Comparison of ENCODE assay signal across 8 cellular contexts in the genomic region with DNA sequence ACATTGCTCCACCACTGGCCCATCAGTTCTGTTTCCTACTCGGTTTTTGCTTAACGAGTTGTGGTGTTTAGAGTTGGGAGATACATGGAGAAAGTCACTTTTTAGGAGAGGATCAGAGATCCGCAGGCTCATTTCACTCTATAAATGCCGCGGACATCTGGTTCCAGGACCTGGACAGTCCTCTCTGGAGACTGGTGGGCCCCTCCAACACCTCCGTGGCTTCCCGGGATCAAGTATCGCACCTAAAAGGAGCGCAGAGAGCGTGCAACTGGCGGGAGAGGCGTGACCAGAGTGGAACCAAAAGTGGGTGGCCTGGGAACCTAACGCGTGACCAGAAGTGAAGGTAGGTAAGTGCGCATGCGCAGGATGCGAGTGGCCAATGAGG. TPM values are rescaled to one million over a fixed set of nuclear protein-coding genes. Genes with fewer than 3 reads are reported as not detected.
DNase-seq lines count a peak whose midpoint lies in the region; ATAC-seq, FAIRE-seq and TF ChIP-seq lines count a peak whose summit lies in the region.

No MANE protein-coding gene starts in this region.

- H3K36me3 ChIP-seq in H1 (ENCODE audit: control insufficient read depth in 2 of 4, insufficient read depth in 4 of 4, low read length in 3 of 4): peaks cover 0 to 4% (median 2%) of the 10 kb centered on the region in 4 experiments; a peak in 2 of 8 replicates
- peaks cover 14% of the 10 kb centered on the region for H3K36me3 ChIP-seq in mesodermal cell (ENCODE audit: control insufficient read depth, insufficient read depth, low read length)

- H3K4me2 ChIP-seq in H1 (ENCODE audit: insufficient read depth in 1 of 2, low read depth in 2 of 2, low read length in 2 of 2): peak overlapping the region; percentile 80 to 89

- H4K91ac ChIP-seq in H1 (replicated peaks; ENCODE audit: insufficient read length, low read length): no peak overlapping the region

- peak overlapping the region; percentile 74; the same call in 1 of the 2 replicates for H2AFZ ChIP-seq in H1 (ENCODE audit: low read length)

- H3K9me3 Mint-ChIP-seq in T-helper 2 cell treated with Interferon-gamma antibody and Interleukin-4, amounts not matched to agents 5 μg/mL and 100 μg/mL, for 36 hours: no peaks in the 10 kb centered on the region

- no peak overlapping the region; the same call in 1 of the 2 replicates for H4K8ac ChIP-seq in H1 (ENCODE audit: extremely low read depth, insufficient read depth, low read length)

- no peaks in the 10 kb centered on the region for H3K27me3 ChIP-seq in H1 (replicated peaks in 1 of 4; ENCODE audit: control insufficient read depth in 3 of 4, extremely low read depth in 1 of 4, insufficient read depth in 3 of 4, low read length in 3 of 4)

- H3K36me3 Mint-ChIP-seq in T-helper 2 cell treated with Interferon-gamma antibody and Interleukin-4, amounts not matched to agents 5 μg/mL and 100 μg/mL, for 36 hours (ENCODE audit: low read depth): peaks cover 4% of the 10 kb centered on the region

- H2BK120ac ChIP-seq in H1 (replicated peaks; ENCODE audit: low read depth, low read length): no peak overlapping the region

- H3K4me1 Mint-ChIP-seq in T-helper 2 cell treated with Interferon-gamma antibody and Interleukin-4, amounts not matched to agents 5 μg/mL and 100 μg/mL, for 36 hours (ENCODE audit: low read depth): peaks cover 3% of the 10 kb centered on the region

- 2% methylated on average over 16 of the region's 17 CpGs; no CpG with 5 or more reads in 1 of the 2 experiments for WGBS in H1 (ENCODE audit: extremely low coverage in 1 of 2, insufficient coverage in 1 of 2, insufficient read length in 1 of 2, insufficient replicate concordance in 2 of 2, low coverage in 1 of 2, low lambda C conversion rate in 2 of 2, missing lambda C conversion rate in 1 of 2), 2 experiments
- WGBS in mesodermal cell (ENCODE audit: insufficient coverage in 2 of 2), 2 experiments: 0% methylated on average over 1 to 9 of the region's 17 CpGs

- TF ChIP-seq EP300 in H1 (IDR thresholded peaks at IDR 0.05; ENCODE audit: borderline replicate concordance in 1 of 2, low read depth in 2 of 2, low read length in 2 of 2): no peak

- H4K5ac ChIP-seq in H1 (ENCODE audit: insufficient read length, low read depth, low read length): peak overlapping the region; percentile 63

- no peak overlapping the region for H2BK15ac ChIP-seq in H1 (ENCODE audit: low read length)

- peak overlapping the region; percentile 45 to 98 (median 96) for H3K9ac ChIP-seq in H1 (replicated peaks in 1 of 4; ENCODE audit: extremely low read depth in 1 of 4, low read depth in 3 of 4, low read length in 3 of 4)

- no peak overlapping the region for H3K23ac ChIP-seq in H1 (ENCODE audit: insufficient read length)

- no peak overlapping the region for H2BK20ac ChIP-seq in H1 (ENCODE audit: low read length)

- POLR2A ChIA-PET in H1 (lab: Charles Lee; ENCODE audit: partially characterized antibody): interaction anchor here (1.4 to 1.8 kb wide), 2 partner anchors 9 to 12 kb away, joined by 4 to 7 read pairs; no protein-coding TSS in a partner anchor

- no peaks in the 10 kb centered on the region for H3K79me1 ChIP-seq in H1 (ENCODE audit: low read depth, low read length)

- no peak overlapping the region for H3K14ac ChIP-seq in H1 (ENCODE audit: insufficient read length)

- H3K27me3 Mint-ChIP-seq in T-helper 2 cell treated with Interferon-gamma antibody and Interleukin-4, amounts not matched to agents 5 μg/mL and 100 μg/mL, for 36 hours (ENCODE audit: low read depth): no peaks in the 10 kb centered on the region

- H4K20me1 ChIP-seq in H1 (replicated peaks in 1 of 2; ENCODE audit: control insufficient read depth in 1 of 2, insufficient read depth in 2 of 2, low read length in 2 of 2): peaks cover 0 to 2% of the 10 kb centered on the region in 2 experiments

- no peak overlapping the region for H2AK5ac ChIP-seq in H1 (ENCODE audit: low read depth, low read length)

- peak overlapping the region; percentile 76 to 94 (median 88) for H3K4me3 ChIP-seq in H1 (ENCODE audit: extremely low read depth in 1 of 4, insufficient read depth in 2 of 4, low read depth in 3 of 4, low read length in 4 of 4)
- peak overlapping the region; percentile 64 for H3K4me3 ChIP-seq in mesodermal cell (ENCODE audit: extremely low read depth, insufficient read depth, low read length, poor library complexity, severe bottlenecking)

- CTCF ChIA-PET in H1 (lab: Charles Lee; ENCODE audit: partially characterized antibody): no interaction called here

- peak; percentile 73 for ATAC-seq in GM21717 (IDR thresholded peaks at IDR 0.05; ENCODE audit: unreplicated experiment)

- no peaks in the 10 kb centered on the region; the same call in 1 of the 2 replicates for H3K23me2 ChIP-seq in H1 (ENCODE audit: low read depth, low read length)

- FAIRE-seq in H1 (lab: Jason Lieb, UNC): no peak

- DNase-seq in NCI-H2196 (lab: John Stamatoyannopoulos, UW; ENCODE audit: unreplicated experiment): peak; percentile 81
- no peak for DNase-seq in NCI-H2196 treated with DMSO at 0.1 percent for 48 hours (lab: John Stamatoyannopoulos, UW; ENCODE audit: unreplicated experiment)
- peak; percentile 37 for DNase-seq in HuH-7.5 (ENCODE audit: low spot score)
- DNase-seq in T-helper 2 cell treated with Interferon-gamma antibody and Interleukin-4, amounts not matched to agents 5 μg/mL and 100 μg/mL, for 36 hours (ENCODE audit: low spot score): peak; percentile 83
- no peak for DNase-seq in H1 (ENCODE audit: low read depth in 1 of 2, low spot score in 2 of 2)
- peak; percentile 56 to 75 for DNase-seq in stimulated activated CD8-positive, alpha-beta memory T cell treated with anti-CD3 and anti-CD28 coated beads, Interleukin-7, amount 100 ng/mL, for 1 hour (ENCODE audit: low read depth in 2 of 2)

- H2BK12ac ChIP-seq in H1 (ENCODE audit: low read depth, low read length): no peak overlapping the region; the same call in 1 of the 2 replicates

- no peak overlapping the region for H3K56ac ChIP-seq in H1 (replicated peaks; ENCODE audit: insufficient read length, low read depth, low read length)

- H3K4me1 ChIP-seq in H1 (replicated peaks in 1 of 4; ENCODE audit: control insufficient read depth in 3 of 4, insufficient read depth in 4 of 4, low read length in 3 of 4): peaks cover 0 to 4% (median 0%) of the 10 kb centered on the region in 4 experiments; a peak in 3 of 7 replicates
- no peaks in the 10 kb centered on the region for H3K4me1 ChIP-seq in mesodermal cell (ENCODE audit: control insufficient read depth, insufficient read depth, low read length, poor library complexity, severe bottlenecking)

- no peak overlapping the region for H3K27ac Mint-ChIP-seq in T-helper 2 cell treated with Interferon-gamma antibody and Interleukin-4, amounts not matched to agents 5 μg/mL and 100 μg/mL, for 36 hours

- no peak for TF ChIP-seq POLR2A in H1 (IDR thresholded peaks at IDR 0.05; ENCODE audit: control extremely low read depth in 1 of 2, low read depth in 2 of 2, low read length in 2 of 2)

- peak overlapping the region; percentile 87; the same call in 1 of the 2 replicates for H3K18ac ChIP-seq in H1 (ENCODE audit: extremely low read depth, low read length)

- no peak for TF ChIP-seq CTCF in H1 (IDR thresholded peaks at IDR 0.05; ENCODE audit: control extremely low read depth in 1 of 3, insufficient read depth in 1 of 3, low read depth in 1 of 3, low read length in 3 of 3)

- no peak for TF ChIP-seq RAD21 in H1 (IDR thresholded peaks at IDR 0.05 in 1 of 2, conservative IDR thresholded peaks at IDR 0.05 in 1 of 2; ENCODE audit: low read depth in 2 of 2, low read length in 2 of 2)

- no peak overlapping the region for H3K4ac ChIP-seq in H1 (replicated peaks; ENCODE audit: insufficient read length, low read depth, low read length)

- H3K9me3 ChIP-seq in H1 (ENCODE audit: insufficient read depth in 2 of 2, low read depth in 1 of 2, low read length in 1 of 2) (no peaks in the 10 kb centered on the region), mesodermal cell (ENCODE audit: control insufficient read depth, low read length) (no peaks in the 10 kb centered on the region)

- H2BK5ac ChIP-seq in H1 (ENCODE audit: low read depth, low read length): peak overlapping the region; percentile 99

- H3K79me2 ChIP-seq in H1 (ENCODE audit: control insufficient read depth in 1 of 2, insufficient read depth in 2 of 2, low read length in 2 of 2): peaks cover 12 to 41% of the 10 kb centered on the region in 2 experiments

- peak overlapping the region; percentile 96 for H3K27ac ChIP-seq in H1 (ENCODE audit: low read depth, low read length)
- H3K27ac ChIP-seq in mesodermal cell (ENCODE audit: low read depth, low read length, severe bottlenecking): peak overlapping the region; percentile 96

- H3K4me3 Mint-ChIP-seq in T-helper 2 cell treated with Interferon-gamma antibody and Interleukin-4, amounts not matched to agents 5 μg/mL and 100 μg/mL, for 36 hours: no peak overlapping the region

TF ChIP-seq in H1, 55 proteins besides CTCF, POLR2A, EP300 and RAD21:
- TF ChIP-seq NRF1 (IDR thresholded peaks at IDR 0.05; ENCODE audit: low read depth, low read length): peak; percentile 62; the same call in 1 of the 2 replicates
- TF ChIP-seq GABPA (IDR thresholded peaks at IDR 0.05; ENCODE audit: borderline replicate concordance, insufficient read depth, low read length): no peak
- peak; percentile 12 for TF ChIP-seq KDM4A (IDR thresholded peaks at IDR 0.05; ENCODE audit: low read depth, low read length, severe bottlenecking)
- no peak for TF ChIP-seq YY1 (IDR thresholded peaks at IDR 0.05; ENCODE audit: low read depth, low read length)
- TF ChIP-seq, protein P1, sequence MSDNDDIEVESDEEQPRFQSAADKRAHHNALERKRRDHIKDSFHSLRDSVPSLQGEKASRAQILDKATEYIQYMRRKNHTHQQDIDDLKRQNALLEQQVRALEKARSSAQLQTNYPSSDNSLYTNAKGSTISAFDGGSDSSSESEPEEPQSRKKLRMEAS (IDR thresholded peaks at IDR 0.05): 0 out of 2 replicates have a peak, but pooled peaks have one; percentile 65

RNA-seq across cellular contexts. Expression of gene CLTRN, which starts 9.9 kb away (rescaled TPM):
- total RNA-seq in H1 (2021; fragmentation: NEBNext Ultra II Directional; extraction: Animal tissue kit (Norgen Biotek cat#: 25700)): 0.99 and 1.3 TPM in 2 replicates
- polyA plus RNA-seq in H1 (2011; rRNA removed): 0.58 and 1.2 TPM in 2 replicates
- polyA plus RNA-seq in H1 (2011; cell fraction: cytosol; rRNA removed): 1.4 TPM
- 0.57 TPM for polyA plus RNA-seq in H1 (2011; cell fraction: nucleus; rRNA removed)
- polyA plus RNA-seq in H1 (2012, experiment 1 of 2): 0.84 to 1.2 TPM (median 1.1 TPM) in 4 replicates
- 0.31 TPM for polyA plus RNA-seq in H1 (2012, experiment 2 of 2)
- 1.9 TPM for polyA plus RNA-seq in H1 (2013, experiment 1 of 2)
- 2.1 TPM for polyA plus RNA-seq in H1 (2013, experiment 2 of 2)
- polyA minus RNA-seq in H1 (2011; rRNA and poly(A)+ RNA removed): 0.80 and 1.5 TPM in 2 replicates
- not detected for polyA minus RNA-seq in H1 (2011; cell fraction: cytosol; rRNA and poly(A)+ RNA removed)
- polyA minus RNA-seq in H1 (2011; cell fraction: nucleus; rRNA and poly(A)+ RNA removed): 0.50 TPM
- polyA plus RNA-seq in mesodermal cell (2013, experiment 1 of 2): 1.3 TPM
- polyA plus RNA-seq in mesodermal cell (2013, experiment 2 of 2): 1.6 TPM

Comparison
In these comparisons a context has a peak if more than half of its experiments do, and no peak if none do; other contexts are left out.
1. DNase-seq: peak in NCI-H2196 (single experiment), HuH-7.5 (single experiment), T-helper 2 cell treated with Interferon-gamma antibody and Interleukin-4, amounts not matched to agents 5 μg/mL and 100 μg/mL, for 36 hours (single experiment) and stimulated activated CD8-positive, alpha-beta memory T cell treated with anti-CD3 and anti-CD28 coated beads, Interleukin-7, amount 100 ng/mL, for 1 hour (2 of 2); none in NCI-H2196 treated with DMSO at 0.1 percent for 48 hours (single experiment) and H1 (0 of 2).